1 cellular context compared by ENCODE assay signal in genomic region chr12:54015210-54015931, GRCh38.
TF ChIP-seq lines count a peak whose summit lies in the region.

No MANE protein-coding gene starts in this region.

TF ChIP-seq in HEK293, 187 proteins besides CTCF, POLR2A, EP300 and RAD21 (continued from another document and continues in another):
- TF ChIP-seq PRDM10 (tag by site-specific recombination; IDR thresholded peaks at IDR 0.05) (peak; percentile 97), ZIC2 (tag by site-specific recombination; IDR thresholded peaks at IDR 0.05) (peak; percentile 60), ZNF707 (tag by site-specific recombination; IDR thresholded peaks at IDR 0.05) (no peak), BCL11A (tag by site-specific recombination; IDR thresholded peaks at IDR 0.05; ENCODE audit: low read depth) (no peak), ZNF16 (tag by site-specific recombination; IDR thresholded peaks at IDR 0.05; ENCODE audit: low read depth) (no peak), BCL11B (tag by site-specific recombination; IDR thresholded peaks at IDR 0.05; ENCODE audit: low read depth) (0 out of 2 replicates have a peak, but pooled peaks have one; percentile 44), ZSCAN30 (tag by site-specific recombination; IDR thresholded peaks at IDR 0.05) (0 out of 2 replicates have a peak, but pooled peaks have one; percentile 18), KLF16 (tag by site-specific recombination; IDR thresholded peaks at IDR 0.05) (0 out of 2 replicates have a peak, but pooled peaks have one; percentile 31), ZEB2 (tag by site-specific recombination; IDR thresholded peaks at IDR 0.05) (peak; percentile 28; the same call in 1 of the 2 replicates), OSR2 (tag by site-specific recombination; IDR thresholded peaks at IDR 0.05) (0 out of 2 replicates have a peak, but pooled peaks have one; percentile 12), ZNF558 (tag by site-specific recombination; IDR thresholded peaks at IDR 0.05) (no peak), ZNF24 (tag by site-specific recombination; IDR thresholded peaks at IDR 0.05) (no peak), ZNF768 (tag by site-specific recombination; IDR thresholded peaks at IDR 0.05) (no peak), ZNF132 (tag by site-specific recombination; IDR thresholded peaks at IDR 0.05; ENCODE audit: borderline replicate concordance) (no peak), ZNF350 (tag by site-specific recombination; IDR thresholded peaks at IDR 0.05) (no peak), PATZ1 (tag by site-specific recombination; IDR thresholded peaks at IDR 0.05) (peak; percentile 39; the same call in 1 of the 2 replicates), ZNF600 (tag by site-specific recombination; IDR thresholded peaks at IDR 0.05) (peak; percentile 69; the same call in 1 of the 2 replicates), ZFP3 (tag by site-specific recombination; IDR thresholded peaks at IDR 0.05; ENCODE audit: low read depth) (no peak), PRDM1 (tag by site-specific recombination; IDR thresholded peaks at IDR 0.05) (peak; percentile 13; the same call in 1 of the 2 replicates), PRDM2 (tag by site-specific recombination; IDR thresholded peaks at IDR 0.05; ENCODE audit: borderline replicate concordance) (no peak), ZNF202 (tag by site-specific recombination; IDR thresholded peaks at IDR 0.05; ENCODE audit: borderline replicate concordance) (no peak), TSHZ1 (tag by site-specific recombination; IDR thresholded peaks at IDR 0.05; ENCODE audit: borderline replicate concordance) (no peak), ZNF561 (tag by site-specific recombination; IDR thresholded peaks at IDR 0.05; ENCODE audit: borderline replicate concordance) (no peak), ZNF174 (tag by site-specific recombination; IDR thresholded peaks at IDR 0.05) (no peak)
- TF ChIP-seq, protein P1, sequence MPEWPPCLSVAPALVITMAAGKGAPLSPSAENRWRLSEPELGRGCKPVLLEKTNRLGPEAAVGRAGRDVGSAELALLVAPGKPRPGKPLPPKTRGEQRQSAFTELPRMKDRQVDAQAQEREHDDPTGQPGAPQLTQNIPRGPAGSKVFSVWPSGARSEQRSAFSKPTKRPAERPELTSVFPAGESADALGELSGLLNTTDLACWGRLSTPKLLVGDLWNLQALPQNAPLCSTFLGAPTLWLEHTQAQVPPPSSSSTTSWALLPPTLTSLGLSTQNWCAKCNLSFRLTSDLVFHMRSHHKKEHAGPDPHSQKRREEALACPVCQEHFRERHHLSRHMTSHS (tag by site-specific recombination; IDR thresholded peaks at IDR 0.05), result no peak
- TF ChIP-seq, protein P2, sequence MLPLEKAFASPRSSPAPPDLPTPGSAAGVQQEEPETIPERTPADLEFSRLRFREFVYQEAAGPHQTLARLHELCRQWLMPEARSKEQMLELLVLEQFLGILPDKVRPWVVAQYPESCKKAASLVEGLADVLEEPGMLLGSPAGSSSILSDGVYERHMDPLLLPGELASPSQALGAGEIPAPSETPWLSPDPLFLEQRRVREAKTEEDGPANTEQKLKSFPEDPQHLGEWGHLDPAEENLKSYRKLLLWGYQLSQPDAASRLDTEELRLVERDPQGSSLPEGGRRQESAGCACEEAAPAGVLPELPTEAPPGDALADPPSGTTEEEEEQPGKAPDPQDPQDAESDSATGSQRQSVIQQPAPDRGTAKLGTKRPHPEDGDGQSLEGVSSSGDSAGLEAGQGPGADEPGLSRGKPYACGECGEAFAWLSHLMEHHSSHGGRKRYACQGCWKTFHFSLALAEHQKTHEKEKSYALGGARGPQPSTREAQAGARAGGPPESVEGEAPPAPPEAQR (tag by site-specific recombination; IDR thresholded peaks at IDR 0.05), result no peak
- TF ChIP-seq, protein P3, sequence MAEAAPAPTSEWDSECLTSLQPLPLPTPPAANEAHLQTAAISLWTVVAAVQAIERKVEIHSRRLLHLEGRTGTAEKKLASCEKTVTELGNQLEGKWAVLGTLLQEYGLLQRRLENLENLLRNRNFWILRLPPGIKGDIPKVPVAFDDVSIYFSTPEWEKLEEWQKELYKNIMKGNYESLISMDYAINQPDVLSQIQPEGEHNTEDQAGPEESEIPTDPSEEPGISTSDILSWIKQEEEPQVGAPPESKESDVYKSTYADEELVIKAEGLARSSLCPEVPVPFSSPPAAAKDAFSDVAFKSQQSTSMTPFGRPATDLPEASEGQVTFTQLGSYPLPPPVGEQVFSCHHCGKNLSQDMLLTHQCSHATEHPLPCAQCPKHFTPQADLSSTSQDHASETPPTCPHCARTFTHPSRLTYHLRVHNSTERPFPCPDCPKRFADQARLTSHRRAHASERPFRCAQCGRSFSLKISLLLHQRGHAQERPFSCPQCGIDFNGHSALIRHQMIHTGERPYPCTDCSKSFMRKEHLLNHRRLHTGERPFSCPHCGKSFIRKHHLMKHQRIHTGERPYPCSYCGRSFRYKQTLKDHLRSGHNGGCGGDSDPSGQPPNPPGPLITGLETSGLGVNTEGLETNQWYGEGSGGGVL (tag by site-specific recombination; IDR thresholded peaks at IDR 0.05), result 0 out of 2 replicates have a peak, but pooled peaks have one; percentile 2
- TF ChIP-seq, protein P4, sequence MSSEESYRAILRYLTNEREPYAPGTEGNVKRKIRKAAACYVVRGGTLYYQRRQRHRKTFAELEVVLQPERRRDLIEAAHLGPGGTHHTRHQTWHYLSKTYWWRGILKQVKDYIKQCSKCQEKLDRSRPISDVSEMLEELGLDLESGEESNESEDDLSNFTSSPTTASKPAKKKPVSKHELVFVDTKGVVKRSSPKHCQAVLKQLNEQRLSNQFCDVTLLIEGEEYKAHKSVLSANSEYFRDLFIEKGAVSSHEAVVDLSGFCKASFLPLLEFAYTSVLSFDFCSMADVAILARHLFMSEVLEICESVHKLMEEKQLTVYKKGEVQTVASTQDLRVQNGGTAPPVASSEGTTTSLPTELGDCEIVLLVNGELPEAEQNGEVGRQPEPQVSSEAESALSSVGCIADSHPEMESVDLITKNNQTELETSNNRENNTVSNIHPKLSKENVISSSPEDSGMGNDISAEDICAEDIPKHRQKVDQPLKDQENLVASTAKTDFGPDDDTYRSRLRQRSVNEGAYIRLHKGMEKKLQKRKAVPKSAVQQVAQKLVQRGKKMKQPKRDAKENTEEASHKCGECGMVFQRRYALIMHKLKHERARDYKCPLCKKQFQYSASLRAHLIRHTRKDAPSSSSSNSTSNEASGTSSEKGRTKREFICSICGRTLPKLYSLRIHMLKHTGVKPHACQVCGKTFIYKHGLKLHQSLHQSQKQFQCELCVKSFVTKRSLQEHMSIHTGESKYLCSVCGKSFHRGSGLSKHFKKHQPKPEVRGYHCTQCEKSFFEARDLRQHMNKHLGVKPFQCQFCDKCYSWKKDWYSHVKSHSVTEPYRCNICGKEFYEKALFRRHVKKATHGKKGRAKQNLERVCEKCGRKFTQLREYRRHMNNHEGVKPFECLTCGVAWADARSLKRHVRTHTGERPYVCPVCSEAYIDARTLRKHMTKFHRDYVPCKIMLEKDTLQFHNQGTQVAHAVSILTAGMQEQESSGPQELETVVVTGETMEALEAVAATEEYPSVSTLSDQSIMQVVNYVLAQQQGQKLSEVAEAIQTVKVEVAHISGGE (tag by site-specific recombination; conservative IDR thresholded peaks at IDR 0.05; ENCODE audit: low read depth), result peak; percentile 46
